18 cellular contexts compared by ENCODE assay signal in genomic region chr17:11278984-11279270, GRCh38. TPM values are rescaled to one million over a fixed set of nuclear protein-coding genes. Genes with fewer than 3 reads are reported as not detected.
DNase-seq lines count a peak whose midpoint lies in the region; ATAC-seq and TF ChIP-seq lines count a peak whose summit lies in the region.
"Had no signal": no experiment of that assay in that cellular context is flagged by ENCODE, and none has a peak within 500 bp of the region (broad histone marks: within the 10 kb centered on the region; RNA-seq: fewer than 3 reads in every experiment).

No MANE protein-coding gene starts in this region.

- H3K27me3 ChIP-seq in BLaER1 (no peaks in the 10 kb centered on the region), neural progenitor cell (no peaks in the 10 kb centered on the region), stomach (peaks cover 0 to 3% (median 0%) of the 10 kb centered on the region in 3 donors), H7 (ENCODE audit: control insufficient read depth, insufficient read depth, low read length) (no peaks in the 10 kb centered on the region)

- no peak for TF ChIP-seq EP300 in stomach (IDR thresholded peaks at IDR 0.05)

- H3K36me3 Mint-ChIP-seq in neural progenitor cell = no peaks in the 10 kb centered on the region
- H3K36me3 Mint-ChIP-seq: CD4-positive, alpha-beta memory T cell had no signal

- H3K79me2 ChIP-seq in neural progenitor cell (ENCODE audit: low read depth) = no peaks in the 10 kb centered on the region

- WGBS in stomach, 5 donors = 24 to 41% (median 32%) methylated on average over 3 of the region's 3 CpGs

- H3K9me3 ChIP-seq in BLaER1 (0 out of 2 replicates have a peak, but pooled peaks cover 5% of the 10 kb centered on the region), neural progenitor cell (ENCODE audit: low read depth) (no peaks in the 10 kb centered on the region), stomach (peaks cover 0 to 5% (median 2%) of the 10 kb centered on the region in 4 donors)
- H3K9me3 ChIP-seq: HAP-1 had no signal

- H3K27me3 Mint-ChIP-seq in neural progenitor cell (ENCODE audit: insufficient read depth, low read depth) = peaks cover 6% of the 10 kb centered on the region
- H3K27me3 Mint-ChIP-seq in stimulated activated naive CD8-positive, alpha-beta T cell treated with anti-CD3 and anti-CD28 coated beads, Interleukin-15, amount 100 ng/mL, for 72 hours = no peaks in the 10 kb centered on the region
- H3K27me3 Mint-ChIP-seq: CD4-positive, alpha-beta memory T cell had no signal

- peak overlapping the region; percentile 3; the same call in 1 of the 2 replicates for H3K4me2 ChIP-seq in BLaER1
- peak overlapping the region; percentile 21 for H3K4me2 ChIP-seq in neural progenitor cell
- H3K4me2 ChIP-seq: GM23338 had no signal

- TF ChIP-seq POLR2A in stomach (IDR thresholded peaks at IDR 0.05) = no peak

- H3K36me3 ChIP-seq in BLaER1 (no peaks in the 10 kb centered on the region), neural progenitor cell (no peaks in the 10 kb centered on the region), stomach (no peaks in the 10 kb centered on the region), H7 (replicated peaks; ENCODE audit: control insufficient read depth, insufficient read depth, low read length) (no peaks in the 10 kb centered on the region)
- H3K36me3 ChIP-seq: HAP-1 had no signal

- H3K4me1 ChIP-seq in BLaER1 (no peaks in the 10 kb centered on the region), neural progenitor cell (peaks cover 5% of the 10 kb centered on the region), stomach (peaks cover 18 to 42% (median 26%) of the 10 kb centered on the region in 4 donors)
- H3K4me1 ChIP-seq: HAP-1 had no signal

- H3K9ac ChIP-seq in BLaER1 (no peak overlapping the region), neural progenitor cell (no peak overlapping the region)

- peaks cover 3% of the 10 kb centered on the region for H3K4me1 Mint-ChIP-seq in neural progenitor cell
- H3K4me1 Mint-ChIP-seq in stimulated activated naive CD8-positive, alpha-beta T cell treated with anti-CD3 and anti-CD28 coated beads, Interleukin-15, amount 100 ng/mL, for 72 hours = no peaks in the 10 kb centered on the region
- H3K4me1 Mint-ChIP-seq: CD4-positive, alpha-beta memory T cell; GM23338 had no signal

- H3K27ac ChIP-seq in BLaER1 (no peak overlapping the region), VCaP (peak overlapping the region; percentile 93), neural progenitor cell (no peak overlapping the region), stomach (peak overlapping the region in 4 of 5 donors; percentile 31 to 72 (median 58))

- TF ChIP-seq CTCF in VCaP (conservative IDR thresholded peaks at IDR 0.05) (no peak), neural progenitor cell (IDR thresholded peaks at IDR 0.05) (no peak), stomach (IDR thresholded peaks at IDR 0.05) (no peak)

- DNase-seq in neural progenitor cell (ENCODE audit: low spot score) = no peak
- DNase-seq in stomach = no peak
- DNase-seq in stimulated activated naive CD8-positive, alpha-beta T cell treated with anti-CD3 and anti-CD28 coated beads, Interleukin-15, amount 100 ng/mL, for 72 hours = no peak
- no peak for DNase-seq in head of caudate nucleus
- no peak for DNase-seq in H7
- DNase-seq in hypothalamus (lab: John Stamatoyannopoulos, UW) = no peak
- DNase-seq: 8988T; ACHN; C1 segment of cervical spinal cord; CD4-positive, alpha-beta memory T cell; DMS153; DMS79 treated with DMSO at 0.1 percent for 48 hours; EL had no signal

- H3K4me3 ChIP-seq in BLaER1 (no peak overlapping the region), neural progenitor cell (no peak overlapping the region), stomach (peak overlapping the region in 1 of 4 donors; percentile 11), H7 (ENCODE audit: insufficient read depth, low read depth, low read length) (no peak overlapping the region)
- H3K4me3 ChIP-seq: GM23338, HAP-1 had no signal

- no peaks in the 10 kb centered on the region for H3F3A ChIP-seq in neural progenitor cell (ENCODE audit: low read depth)

- ATAC-seq in stimulated activated naive CD8-positive, alpha-beta T cell treated with anti-CD3 and anti-CD28 coated beads, Interleukin-15, amount 100 ng/mL, for 72 hours = no peak
- ATAC-seq: GM23338 had no signal

- H3K4me3 Mint-ChIP-seq in neural progenitor cell = no peak overlapping the region
- no peak overlapping the region for H3K4me3 Mint-ChIP-seq in stimulated activated naive CD8-positive, alpha-beta T cell treated with anti-CD3 and anti-CD28 coated beads, Interleukin-15, amount 100 ng/mL, for 72 hours
- H3K4me3 Mint-ChIP-seq: CD4-positive, alpha-beta memory T cell; GM23338 had no signal

- intact Hi-C loops in stomach (cut with DNase I; ENCODE audit: low total_unique reads) = no loop called here
- intact Hi-C loops in head of caudate nucleus (cut with DNase I) = no loop called here

- no peak overlapping the region for H2AFZ ChIP-seq in neural progenitor cell (replicated peaks)
- H2AFZ ChIP-seq: GM23338 had no signal

- peaks cover 9% of the 10 kb centered on the region for H3K9me3 Mint-ChIP-seq in neural progenitor cell
- peaks cover 0 to 8% of the 10 kb centered on the region in 2 donors for H3K9me3 Mint-ChIP-seq in stimulated activated naive CD8-positive, alpha-beta T cell treated with anti-CD3 and anti-CD28 coated beads, Interleukin-15, amount 100 ng/mL, for 72 hours
- H3K9me3 Mint-ChIP-seq: GM23338 had no signal

- H4K20me1 ChIP-seq in BLaER1 (no peaks in the 10 kb centered on the region), neural progenitor cell (ENCODE audit: low read depth) (no peaks in the 10 kb centered on the region)

- no peak overlapping the region for H3K27ac Mint-ChIP-seq in neural progenitor cell
- H3K27ac Mint-ChIP-seq in stimulated activated naive CD8-positive, alpha-beta T cell treated with anti-CD3 and anti-CD28 coated beads, Interleukin-15, amount 100 ng/mL, for 72 hours = no peak overlapping the region
- H3K27ac Mint-ChIP-seq: CD4-positive, alpha-beta memory T cell; GM23338 had no signal

RNA-seq across cellular contexts. Expression of gene SHISA6, which starts 37.9 kb away (rescaled TPM):
- 3.3 and 4.3 TPM in 2 replicates for total RNA-seq in neural progenitor cell (ENCODE audit: low replicate concordance)
- 1 to 10 TPM in 4 of 5 donors, not detected in 1; 1.2 to 2.9 (median 1.8) TPM for total RNA-seq in stomach
- polyA plus RNA-seq in stomach = 1 to 10 TPM in 1 of 3 donors, under 1 TPM in 2; 0.15 to 3.6 (median 0.56) TPM
- total RNA-seq in H7 (2014; rRNA removed; shearing (Covaris generic)) = 0.63 and 1.0 TPM in 2 replicates
- total RNA-seq: CD4-positive, alpha-beta memory T cell; HT1080 had no signal
- polyA plus RNA-seq: CD4-positive, alpha-beta memory T cell; GM23338 had no signal

Comparison
In these comparisons a context has a peak if more than half of its experiments do, and no peak if none do; other contexts are left out.
1. H3K27ac ChIP-seq: peak in VCaP (single experiment) and stomach (4 of 5); none in BLaER1 (single experiment) and neural progenitor cell (single experiment).